In the genomic region with DNA sequence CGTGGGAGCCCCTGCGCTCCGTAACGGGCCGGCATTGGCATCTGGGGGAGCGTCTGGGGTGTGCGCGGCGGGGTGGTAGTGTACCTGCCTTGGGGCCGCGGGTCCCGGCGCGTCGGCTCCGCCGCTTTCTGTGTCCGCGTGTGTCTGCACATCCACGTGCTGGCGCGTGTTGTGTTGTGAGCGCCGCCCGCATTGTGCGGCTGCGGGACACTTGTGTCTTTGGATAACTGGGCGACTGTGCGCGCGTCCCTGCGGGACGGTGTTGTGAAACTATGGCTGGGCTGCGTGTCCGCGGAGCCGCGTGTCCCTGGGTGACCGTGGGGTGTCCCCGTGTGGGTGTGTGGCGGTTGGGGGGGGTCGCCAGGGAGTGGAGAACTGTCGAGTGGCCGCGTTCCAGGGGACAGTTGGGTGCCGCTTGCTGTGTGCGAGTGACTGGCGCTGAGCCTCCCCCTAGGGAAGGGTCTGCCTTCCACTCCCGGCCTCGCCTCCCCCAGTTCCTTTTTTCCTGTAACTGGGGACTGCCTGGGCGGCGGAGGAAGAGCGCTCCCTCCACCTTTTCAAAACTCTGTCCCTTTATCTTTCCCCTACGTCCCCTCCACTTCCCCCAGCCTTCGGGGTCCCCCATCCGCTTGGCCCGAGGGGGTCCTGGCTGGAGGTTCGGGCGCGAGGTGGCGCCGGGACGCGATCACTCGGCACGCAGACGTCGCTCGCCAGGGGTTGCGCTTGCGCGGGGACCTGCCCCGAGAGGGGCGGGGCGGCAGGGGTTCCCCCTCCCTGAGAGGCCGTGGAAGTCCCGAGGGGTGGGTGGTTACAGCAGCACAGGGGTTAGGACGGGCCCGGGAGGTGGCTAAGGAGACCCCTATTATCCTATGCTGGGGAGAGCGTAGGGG, we compare ENCODE assay signal across 8 cellular contexts. TPM values are rescaled to one million over a fixed set of nuclear protein-coding genes. Genes with fewer than 3 reads are reported as not detected.
DNase-seq lines count a peak whose midpoint lies in the region; ATAC-seq and TF ChIP-seq lines count a peak whose summit lies in the region.

No MANE protein-coding gene starts in this region.

- no peaks in the 10 kb centered on the region for H3K27me3 ChIP-seq in naive thymus-derived CD4-positive, alpha-beta T cell (ENCODE audit: control insufficient read depth in 2 of 2, insufficient read depth in 2 of 2, low read length in 2 of 2)

- intact Hi-C loops in naive thymus-derived CD4-positive, alpha-beta T cell (cut with micrococcal nuclease), result loop anchor here (1.0 to 2.0 kb wide), 2 partner anchors 74 to 75 kb away; no protein-coding TSS in a partner anchor

- peaks cover 0 to 2% (median 0%) of the 10 kb centered on the region in 11 donors for H3K9me3 Mint-ChIP-seq in naive thymus-derived CD4-positive, alpha-beta T cell
- no peaks in the 10 kb centered on the region for H3K9me3 Mint-ChIP-seq in stimulated activated naive B cell treated with anti-CD40 and anti-IgM and Interleukin-4, amounts not matched to agents 10 μg/mL and 1 μg/mL and 100 μg/mL, for 72 hours

- TF ChIP-seq CTCF in GM12864 (IDR thresholded peaks at IDR 0.05; ENCODE audit: low read depth, low read length, missing control alignments) (no peak), LNCaP clone FGC (IDR thresholded peaks at IDR 0.05; ENCODE audit: control insufficient read depth, extremely low read depth, insufficient read depth) (no peak), epithelial cell of esophagus (IDR thresholded peaks at IDR 0.05; ENCODE audit: insufficient read depth, low read depth, low read length, missing control alignments) (no peak)

- ATAC-seq in naive thymus-derived CD4-positive, alpha-beta T cell, result peak; percentile 70
- peak; percentile 66 to 68 for ATAC-seq in stimulated activated naive B cell treated with anti-CD40 and anti-IgM and Interleukin-4, amounts not matched to agents 10 μg/mL and 1 μg/mL and 100 μg/mL, for 72 hours (replicated peaks)

- peaks cover 25 to 49% (median 42%) of the 10 kb centered on the region in 7 donors for H3K4me1 Mint-ChIP-seq in naive thymus-derived CD4-positive, alpha-beta T cell
- peaks cover 41 to 50% of the 10 kb centered on the region in 2 donors for H3K4me1 Mint-ChIP-seq in stimulated activated naive B cell treated with anti-CD40 and anti-IgM and Interleukin-4, amounts not matched to agents 10 μg/mL and 1 μg/mL and 100 μg/mL, for 72 hours

- no peaks in the 10 kb centered on the region for H3K36me3 Mint-ChIP-seq in naive thymus-derived CD4-positive, alpha-beta T cell
- H3K36me3 Mint-ChIP-seq in stimulated activated naive B cell treated with anti-CD40 and anti-IgM and Interleukin-4, amounts not matched to agents 10 μg/mL and 1 μg/mL and 100 μg/mL, for 72 hours, result peaks cover 3 to 4% of the 10 kb centered on the region in 2 donors

- no peaks in the 10 kb centered on the region for H3K9me3 ChIP-seq in naive thymus-derived CD4-positive, alpha-beta T cell (ENCODE audit: control insufficient read depth in 2 of 3, low read length in 3 of 3)

- peak overlapping the region; percentile 85 to 97 (median 90) for H3K4me3 Mint-ChIP-seq in naive thymus-derived CD4-positive, alpha-beta T cell
- peak overlapping the region; percentile 91 to 96 for H3K4me3 Mint-ChIP-seq in stimulated activated naive B cell treated with anti-CD40 and anti-IgM and Interleukin-4, amounts not matched to agents 10 μg/mL and 1 μg/mL and 100 μg/mL, for 72 hours

- peaks cover 16 to 18% of the 10 kb centered on the region in 2 donors for H3K4me1 ChIP-seq in naive thymus-derived CD4-positive, alpha-beta T cell (ENCODE audit: control insufficient read depth in 2 of 2, insufficient read depth in 2 of 2, low read length in 2 of 2)

- H3K27ac ChIP-seq in naive thymus-derived CD4-positive, alpha-beta T cell (ENCODE audit: low read depth, low read length), result peak overlapping the region; percentile 69

- POLR2A ChIA-PET in naive thymus-derived CD4-positive, alpha-beta T cell (lab: Charles Lee), result interaction anchor here (1.3 kb wide), 1 partner anchor 22 kb away, joined by 5 read pairs; no protein-coding TSS in a partner anchor

- CTCF ChIA-PET in naive thymus-derived CD4-positive, alpha-beta T cell (lab: Charles Lee), result no interaction called here

- H3K27me3 Mint-ChIP-seq in naive thymus-derived CD4-positive, alpha-beta T cell, result peaks cover 0 to 67% (median 0%) of the 10 kb centered on the region in 5 donors
- peaks cover 11 to 14% of the 10 kb centered on the region in 2 donors for H3K27me3 Mint-ChIP-seq in stimulated activated naive B cell treated with anti-CD40 and anti-IgM and Interleukin-4, amounts not matched to agents 10 μg/mL and 1 μg/mL and 100 μg/mL, for 72 hours

- peak overlapping the region; percentile 56 for H3K4me3 ChIP-seq in GM12864 (ENCODE audit: low read depth, low read length)
- peak overlapping the region; percentile 70 for H3K4me3 ChIP-seq in LNCaP clone FGC (ENCODE audit: low read depth, low read length)
- H3K4me3 ChIP-seq in epithelial cell of esophagus (ENCODE audit: low read length), result peak overlapping the region; percentile 63
- peak overlapping the region; percentile 62 for H3K4me3 ChIP-seq in naive thymus-derived CD4-positive, alpha-beta T cell (ENCODE audit: low read length)

- DNase-seq in GM12864 (ENCODE audit: low read depth) (no peak), LNCaP clone FGC (ENCODE audit: low read depth) (no peak), epithelial cell of esophagus (ENCODE audit: low read depth) (peak; percentile 54), SK-N-DZ (ENCODE audit: low spot score) (no peak), DMS79 (lab: John Stamatoyannopoulos, UW) (no peak)
- DNase-seq in activated CD8-positive, alpha-beta memory T cell treated with anti-CD3 and anti-CD28 coated beads, Interleukin-2, amount 50 U/mL, for 4 hours, result peak; percentile 82
- DNase-seq in naive thymus-derived CD4-positive, alpha-beta T cell, result peak; percentile 60 to 80 (median 71)
- DNase-seq in stimulated activated naive B cell treated with anti-CD40 and anti-IgM and Interleukin-4, amounts not matched to agents 10 μg/mL and 1 μg/mL and 100 μg/mL, for 72 hours, result peak; percentile 78

- peak overlapping the region; percentile 54 to 91 (median 84) for H3K27ac Mint-ChIP-seq in naive thymus-derived CD4-positive, alpha-beta T cell
- peak overlapping the region; percentile 92 for H3K27ac Mint-ChIP-seq in stimulated activated naive B cell treated with anti-CD40 and anti-IgM and Interleukin-4, amounts not matched to agents 10 μg/mL and 1 μg/mL and 100 μg/mL, for 72 hours

- H3K36me3 ChIP-seq in naive thymus-derived CD4-positive, alpha-beta T cell (ENCODE audit: control insufficient read depth in 2 of 3, insufficient read depth in 3 of 3, low read length in 3 of 3), result peaks cover 0 to 4% (median 0%) of the 10 kb centered on the region in 3 experiments

RNA-seq across cellular contexts. Expression of a gene that starts 5.6 kb away (rescaled TPM):
- 10 to 100 TPM; 15.0 to 35.2 (median 33.1) TPM for total RNA-seq in naive thymus-derived CD4-positive, alpha-beta T cell
- 10 to 100 TPM; 12.2 to 24.6 TPM for polyA plus RNA-seq in naive thymus-derived CD4-positive, alpha-beta T cell
- 3.0 and 3.3 TPM in 2 replicates for polyA plus RNA-seq in SK-N-DZ (2014; cell fraction: cytosol; rRNA removed)
- polyA plus RNA-seq in SK-N-DZ (2014; cell fraction: nucleus; rRNA removed), result 1.5 and 2.7 TPM in 2 replicates

Comparison
In these comparisons a context has a peak if more than half of its experiments do, and no peak if none do; other contexts are left out.
1. DNase-seq: peak in activated CD8-positive, alpha-beta memory T cell treated with anti-CD3 and anti-CD28 coated beads, Interleukin-2, amount 50 U/mL, for 4 hours (single experiment), epithelial cell of esophagus (single experiment), naive thymus-derived CD4-positive, alpha-beta T cell (9 of 9) and stimulated activated naive B cell treated with anti-CD40 and anti-IgM and Interleukin-4, amounts not matched to agents 10 μg/mL and 1 μg/mL and 100 μg/mL, for 72 hours (single experiment); none in GM12864 (single experiment), LNCaP clone FGC (single experiment), SK-N-DZ (single experiment) and DMS79 (single experiment).
2. Peak in every context shown above with its lines, with median percentiles within 50 percentile points of each other: H3K4me3 ChIP-seq.